Comparison of ENCODE assay signal across 28 cellular contexts in genomic region chr4:533318-534100, GRCh38. TPM values are rescaled to one million over a fixed set of nuclear protein-coding genes. Genes with fewer than 3 reads are reported as not detected.
DNase-seq lines count a peak whose midpoint lies in the region; ATAC-seq, FAIRE-seq and TF ChIP-seq lines count a peak whose summit lies in the region.
"Had no signal": no experiment of that assay in that cellular context is flagged by ENCODE, and none has a peak within 500 bp of the region (broad histone marks: within the 10 kb centered on the region; RNA-seq: fewer than 3 reads in every experiment).

No MANE protein-coding gene starts in this region.

- H2AK5ac ChIP-seq in neuronal stem cell (ENCODE audit: low read depth, low read length) = no peak overlapping the region

- H2AFZ ChIP-seq in HepG2 (ENCODE audit: low read length) (no peak overlapping the region), neuronal stem cell (ENCODE audit: low read length) (no peak overlapping the region)
- H2AFZ ChIP-seq: GM23248 had no signal

- H3K4me3 ChIP-seq in HepG2 (replicated peaks in 1 of 3; ENCODE audit: insufficient read depth in 1 of 3, low read depth in 2 of 3, low read length in 3 of 3) = no peak overlapping the region
- no peak overlapping the region for H3K4me3 ChIP-seq in right lobe of liver
- H3K4me3 ChIP-seq in neuronal stem cell (ENCODE audit: low read length in 2 of 2) = no peak overlapping the region
- no peak overlapping the region for H3K4me3 ChIP-seq in aorta (ENCODE audit: low read length in 2 of 2)
- H3K4me3 ChIP-seq in body of pancreas = no peak overlapping the region
- H3K4me3 ChIP-seq: BLaER1, GM23248 had no signal

- no peaks in the 10 kb centered on the region for H4K20me1 ChIP-seq in HepG2 (ENCODE audit: insufficient read depth, low read length)
- H4K20me1 ChIP-seq: BLaER1 had no signal

- H3K36me3 ChIP-seq in HepG2 (replicated peaks in 1 of 2; ENCODE audit: control insufficient read depth in 1 of 2, insufficient read depth in 2 of 2, low read length in 2 of 2) = peaks cover 21 to 50% of the 10 kb centered on the region in 2 experiments; a peak in 4 of 5 replicates
- peaks cover 0 to 22% (median 2%) of the 10 kb centered on the region in 4 donors for H3K36me3 ChIP-seq in right lobe of liver
- peaks cover 35 to 94% of the 10 kb centered on the region in 2 donors for H3K36me3 ChIP-seq in neuronal stem cell (replicated peaks in 1 of 2; ENCODE audit: control insufficient read depth in 2 of 2, insufficient read depth in 2 of 2, low read length in 2 of 2)
- H3K36me3 ChIP-seq in aorta (ENCODE audit: control insufficient read depth in 1 of 2, insufficient read depth in 2 of 2, low read length in 1 of 2) = peaks cover 0 to 8% of the 10 kb centered on the region in 2 donors
- peaks cover 4 to 5% of the 10 kb centered on the region in 2 donors for H3K36me3 ChIP-seq in body of pancreas (replicated peaks in 1 of 2; ENCODE audit: insufficient read depth in 1 of 2, low read depth in 2 of 2)

- no peak overlapping the region for H3K27ac Mint-ChIP-seq in stimulated activated naive B cell treated with anti-CD40 and anti-IgM and Interleukin-4, amounts not matched to agents 10 μg/mL and 1 μg/mL and 100 μg/mL, for 72 hours

- ATAC-seq in HepG2 = no peak
- no peak for ATAC-seq in right lobe of liver
- peak; percentile 19 for ATAC-seq in aorta (ENCODE audit: low FRiP score)
- ATAC-seq in HG02840 (IDR thresholded peaks at IDR 0.05; ENCODE audit: low FRiP score, unreplicated experiment) = no peak
- ATAC-seq in stimulated activated naive B cell treated with anti-CD40 and anti-IgM and Interleukin-4, amounts not matched to agents 10 μg/mL and 1 μg/mL and 100 μg/mL, for 72 hours (replicated peaks) = no peak
- no peak for ATAC-seq in body of pancreas

- no peak overlapping the region for H2BK12ac ChIP-seq in neuronal stem cell (ENCODE audit: low read length)

- H3K9ac ChIP-seq in HepG2 (ENCODE audit: insufficient read depth, low read depth, low read length) (no peak overlapping the region), neuronal stem cell (ENCODE audit: low read depth, low read length, poor library complexity) (peak overlapping the region; percentile 32)
- H3K9ac ChIP-seq: BLaER1, GM23248, SK-N-SH had no signal

- H3K9me3 ChIP-seq in HepG2 (ENCODE audit: low read length) (no peaks in the 10 kb centered on the region), right lobe of liver (no peaks in the 10 kb centered on the region), neuronal stem cell (replicated peaks in 1 of 2; ENCODE audit: control insufficient read depth in 2 of 2, insufficient read depth in 1 of 2, low read depth in 1 of 2, low read length in 2 of 2) (peaks cover 0 to 3% of the 10 kb centered on the region in 2 donors), aorta (ENCODE audit: control insufficient read depth, low read length) (no peaks in the 10 kb centered on the region), body of pancreas (no peaks in the 10 kb centered on the region)
- H3K9me3 ChIP-seq: BLaER1, SK-N-SH had no signal

- peaks cover 2% of the 10 kb centered on the region for H3K79me1 ChIP-seq in neuronal stem cell (ENCODE audit: low read depth, low read length)

- no peaks in the 10 kb centered on the region for H3K27me3 ChIP-seq in HepG2 (ENCODE audit: control insufficient read depth in 1 of 2, insufficient read depth in 2 of 2, low read length in 2 of 2)
- no peaks in the 10 kb centered on the region for H3K27me3 ChIP-seq in right lobe of liver
- H3K27me3 ChIP-seq in neuronal stem cell (ENCODE audit: control insufficient read depth in 3 of 3, insufficient read depth in 3 of 3, low read depth in 1 of 3, low read length in 3 of 3) = no peaks in the 10 kb centered on the region
- no peaks in the 10 kb centered on the region for H3K27me3 ChIP-seq in aorta (ENCODE audit: control insufficient read depth in 1 of 2, insufficient read depth in 2 of 2, low read length in 1 of 2)
- H3K27me3 ChIP-seq in body of pancreas = no peaks in the 10 kb centered on the region
- H3K27me3 ChIP-seq: BLaER1 had no signal

- no peak overlapping the region for H3K23ac ChIP-seq in neuronal stem cell (ENCODE audit: low read depth, low read length, poor library complexity)

- no peaks in the 10 kb centered on the region for H3K79me2 ChIP-seq in HepG2 (ENCODE audit: insufficient read depth, low read length)

- no peak overlapping the region for H4K8ac ChIP-seq in neuronal stem cell (ENCODE audit: low read depth, low read length)

- H2BK5ac ChIP-seq in neuronal stem cell (ENCODE audit: low read length) = no peak overlapping the region

- H3K4me1 ChIP-seq in HepG2 (ENCODE audit: insufficient read depth, low read length) (peaks cover 9% of the 10 kb centered on the region; the same call in 1 of the 2 replicates), right lobe of liver (no peaks in the 10 kb centered on the region), neuronal stem cell (ENCODE audit: control insufficient read depth in 2 of 2, insufficient read depth in 1 of 2, low read depth in 1 of 2, low read length in 2 of 2) (no peaks in the 10 kb centered on the region), aorta (ENCODE audit: control insufficient read depth in 1 of 2, insufficient read depth in 2 of 2, low read length in 2 of 2) (no peaks in the 10 kb centered on the region), body of pancreas (no peaks in the 10 kb centered on the region)
- H3K4me1 ChIP-seq: BLaER1 had no signal

- peaks cover 7 to 8% of the 10 kb centered on the region in 2 donors for H3K9me3 Mint-ChIP-seq in stimulated activated naive B cell treated with anti-CD40 and anti-IgM and Interleukin-4, amounts not matched to agents 10 μg/mL and 1 μg/mL and 100 μg/mL, for 72 hours

- H3K27me3 Mint-ChIP-seq in stimulated activated naive B cell treated with anti-CD40 and anti-IgM and Interleukin-4, amounts not matched to agents 10 μg/mL and 1 μg/mL and 100 μg/mL, for 72 hours = no peaks in the 10 kb centered on the region
- H3K27me3 Mint-ChIP-seq: CD4-positive, CD25-positive, alpha-beta regulatory T cell had no signal

- H3K14ac ChIP-seq in neuronal stem cell (ENCODE audit: low read length) = no peak overlapping the region

- no peak for FAIRE-seq in HepG2 (lab: Jason Lieb, UNC)
- FAIRE-seq: A204.1, D721Med, GM18507, HTR-8/SVneo had no signal

- H3K4me2 ChIP-seq in HepG2 (ENCODE audit: low read depth, low read length) = no peak overlapping the region
- H3K4me2 ChIP-seq in neuronal stem cell (ENCODE audit: insufficient read depth, low read length, poor library complexity, severe bottlenecking) = no peak overlapping the region
- H3K4me2 ChIP-seq: BLaER1, SK-N-SH had no signal

- H3K36me3 Mint-ChIP-seq in stimulated activated naive B cell treated with anti-CD40 and anti-IgM and Interleukin-4, amounts not matched to agents 10 μg/mL and 1 μg/mL and 100 μg/mL, for 72 hours = peaks cover 72 to 91% of the 10 kb centered on the region in 2 donors

- H2BK120ac ChIP-seq in neuronal stem cell (ENCODE audit: low read depth, low read length) = no peak overlapping the region

- POLR2A ChIA-PET in HepG2 (lab: Yijun Ruan, JAX) = no interaction called here

- CTCF ChIA-PET in HepG2 (lab: Yijun Ruan, JAX; ENCODE audit: low intra/inter-chr PET ratio, low total read pairs) = no interaction called here

- no peak overlapping the region for H3K27ac ChIP-seq in HepG2 (ENCODE audit: extremely low read length, insufficient read depth, low read length)
- H3K27ac ChIP-seq in right lobe of liver = no peak overlapping the region
- no peak overlapping the region for H3K27ac ChIP-seq in neuronal stem cell (replicated peaks; ENCODE audit: low read length)
- H3K27ac ChIP-seq in aorta (ENCODE audit: low read depth in 1 of 2, low read length in 2 of 2) = no peak overlapping the region
- no peak overlapping the region for H3K27ac ChIP-seq in body of pancreas
- H3K27ac ChIP-seq: BLaER1, GM23248, RWPE1 had no signal

- H3K4me3 Mint-ChIP-seq in stimulated activated naive B cell treated with anti-CD40 and anti-IgM and Interleukin-4, amounts not matched to agents 10 μg/mL and 1 μg/mL and 100 μg/mL, for 72 hours = no peak overlapping the region
- H3K4me3 Mint-ChIP-seq: CD4-positive, CD25-positive, alpha-beta regulatory T cell had no signal

- peaks cover 3 to 5% of the 10 kb centered on the region in 2 donors for H3K4me1 Mint-ChIP-seq in stimulated activated naive B cell treated with anti-CD40 and anti-IgM and Interleukin-4, amounts not matched to agents 10 μg/mL and 1 μg/mL and 100 μg/mL, for 72 hours

- H4K91ac ChIP-seq in neuronal stem cell (ENCODE audit: low read depth, low read length, poor library complexity) = no peak overlapping the region

- no TSS peak for BruUV-seq in HepG2 (replicated peaks; lab: Mats Ljungman, UMichigan)

- TF ChIP-seq EP300 in HepG2 (IDR thresholded peaks at IDR 0.05; ENCODE audit: low read depth in 2 of 2, low read length in 2 of 2) (no peak), HepG2 (CRISPR knock-in tag; IDR thresholded peaks at IDR 0.05; ENCODE audit: borderline replicate concordance) (no peak)

- no peak for TF ChIP-seq RAD21 in HepG2 (CRISPR knock-in tag; IDR thresholded peaks at IDR 0.05)

- no peak overlapping the region for H2BK15ac ChIP-seq in neuronal stem cell (ENCODE audit: low read length)

- TF ChIP-seq POLR2A in HepG2 (IDR thresholded peaks at IDR 0.05; ENCODE audit: insufficient read depth in 1 of 2, low read depth in 2 of 2, low read length in 2 of 2) (no peak), right lobe of liver (IDR thresholded peaks at IDR 0.05) (no peak), body of pancreas (IDR thresholded peaks at IDR 0.05) (no peak)

- in situ Hi-C loops in HepG2 (cut with HindIII; ENCODE audit: extremely low pct_ligation_motif_present, low pct_unique_long_range_greater_than_20kb) = no loop called here

- no peak overlapping the region for H3K4ac ChIP-seq in neuronal stem cell (ENCODE audit: low read length)

- no peak overlapping the region for H3K18ac ChIP-seq in neuronal stem cell (ENCODE audit: low read length)

- DNase-seq in HepG2 (ENCODE audit: low spot score) (no peak), right lobe of liver (no peak), islet precursor cell (peak; percentile 47), neuronal stem cell (ENCODE audit: low spot score) (no peak), aorta (no peak), body of pancreas (no peak)
- DNase-seq in stimulated activated naive B cell treated with anti-CD40 and anti-IgM and Interleukin-4, amounts not matched to agents 10 μg/mL and 1 μg/mL and 100 μg/mL, for 72 hours = no peak
- DNase-seq: CD4-positive, CD25-positive, alpha-beta regulatory T cell; KBM-7; MV-4-11; NCI-H1105; NCI-H1436 treated with DMSO at 0.1 percent for 48 hours; NCI-H187 treated with DMSO at 0.1 percent for 48 hours; NCI-H524 treated with DMSO at 0.1 percent for 48 hours; NCI-H774; SIG-M5 had no signal

- intact Hi-C loops in HepG2 (cut with micrococcal nuclease; ENCODE audit: unreplicated experiment) (no loop called here), right lobe of liver (cut with DNase I) (no loop called here), aorta (cut with DNase I) (no loop called here), body of pancreas (cut with DNase I) (no loop called here)

- TF ChIP-seq CTCF in HepG2 (CRISPR knock-in tag; IDR thresholded peaks at IDR 0.05) = no peak
- no peak for TF ChIP-seq CTCF in right lobe of liver (IDR thresholded peaks at IDR 0.05)
- no peak for TF ChIP-seq CTCF in body of pancreas (IDR thresholded peaks at IDR 0.05)

- WGBS in HepG2 (ENCODE audit: low lambda C conversion rate) = 97% methylated on average over 24 of the region's 36 CpGs
- 100% methylated on average over 6 of the region's 36 CpGs for WGBS in right lobe of liver (ENCODE audit: insufficient coverage, low coverage, low lambda C conversion rate, missing lambda C conversion rate)
- no CpG with 5 or more reads among the region's 36 CpGs for WGBS in neuronal stem cell (ENCODE audit: extremely low coverage in 2 of 2, insufficient read length in 2 of 2, insufficient replicate concordance in 1 of 2), 2 donors
- WGBS in aorta, 2 donors = 96 to 97% methylated on average over 36 of the region's 36 CpGs
- 91 to 96% methylated on average over 28 to 29 of the region's 36 CpGs for WGBS in body of pancreas, 2 donors

RNA-seq across cellular contexts. Expression of gene PIGG, which starts 34.5 kb away (rescaled TPM):
- 15.2 and 34.4 TPM in 2 replicates for total RNA-seq in HepG2 (2016; rRNA removed; fragmentation: Illumina TruSeq; extraction: Trizol)
- total RNA-seq in HepG2 (2016; cell fraction: cytosol; rRNA removed; fragmentation: Illumina TruSeq; extraction: Trizol; ENCODE audit: low read depth) = 7.6 and 8.9 TPM in 2 replicates
- 13.6 and 34.0 TPM in 2 replicates for total RNA-seq in HepG2 (2016; cell fraction: insoluble cytoplasmic fraction; rRNA removed; fragmentation: Illumina TruSeq; extraction: Trizol)
- 11.8 and 14.1 TPM in 2 replicates for total RNA-seq in HepG2 (2016; cell fraction: membrane; rRNA removed; fragmentation: Illumina TruSeq; extraction: Trizol)
- 49.2 and 56.6 TPM in 2 replicates for total RNA-seq in HepG2 (2016; cell fraction: nucleus; rRNA removed; fragmentation: Illumina TruSeq; extraction: Trizol)
- polyA plus RNA-seq in HepG2 (2011; rRNA removed) = 48.9 and 49.7 TPM in 2 replicates
- 22.7 and 24.8 TPM in 2 replicates for polyA plus RNA-seq in HepG2 (2011; cell fraction: cytosol; rRNA removed)
- 174 and 175 TPM in 2 replicates for polyA plus RNA-seq in HepG2 (2011; cell fraction: nucleus; rRNA removed)
- 26.4 and 37.4 TPM in 2 replicates for polyA plus RNA-seq in HepG2 (2012)
- polyA plus RNA-seq in HepG2 (2016; cell fraction: cytosol; fragmentation: Illumina TruSeq; extraction: Trizol; ENCODE audit: low read depth) = 3.8 and 4.2 TPM in 2 replicates
- 10.8 and 13.5 TPM in 2 replicates for polyA plus RNA-seq in HepG2 (2016; cell fraction: insoluble cytoplasmic fraction; fragmentation: Illumina TruSeq; extraction: Trizol; ENCODE audit: low read depth)
- 7.6 and 7.7 TPM in 2 replicates for polyA plus RNA-seq in HepG2 (2016; cell fraction: membrane; fragmentation: Illumina TruSeq; extraction: Trizol; ENCODE audit: low read depth)
- polyA plus RNA-seq in HepG2 (2016; cell fraction: nucleus; fragmentation: Illumina TruSeq; extraction: Trizol; ENCODE audit: insufficient read depth, low read depth) = 84.5 and 84.7 TPM in 2 replicates
- polyA minus RNA-seq in HepG2 (2011; rRNA and poly(A)+ RNA removed; ENCODE audit: low replicate concordance) = 58.1 and 71.6 TPM in 2 replicates
- polyA minus RNA-seq in HepG2 (2011; cell fraction: cytosol; rRNA and poly(A)+ RNA removed) = 14.6 and 15.7 TPM in 2 replicates
- 111 and 114 TPM in 2 replicates for polyA minus RNA-seq in HepG2 (2011; cell fraction: nucleus; rRNA and poly(A)+ RNA removed)
- total RNA-seq in right lobe of liver = 10 to 100 TPM; 16.4 to 23.1 (median 19.9) TPM
- 21.5 TPM for polyA plus RNA-seq in neuronal stem cell (2013, experiment 1 of 2)
- polyA plus RNA-seq in neuronal stem cell (2013, experiment 2 of 2) = 22.0 TPM
- total RNA-seq in aorta = 10 to 100 TPM; 45.3 to 72.1 TPM
- polyA plus RNA-seq in aorta = 10 to 100 TPM; 13.4 to 45.1 TPM
- 10 to 100 TPM; 53.4 to 66.4 TPM for total RNA-seq in body of pancreas

RNA-seq across cellular contexts. Expression of gene ZNF721, which starts 34.6 kb away (rescaled TPM):
- total RNA-seq in HepG2 (2016; rRNA removed; fragmentation: Illumina TruSeq; extraction: Trizol) (22.1 and 30.8 TPM in 2 replicates), right lobe of liver (10 to 100 TPM in 3 of 6 experiments, 1 to 10 TPM in 3; 7.1 to 12.7 (median 10.0) TPM), aorta (10 to 100 TPM; 26.4 to 33.7 TPM), body of pancreas (10 to 100 TPM; 23.1 to 42.5 TPM)
- total RNA-seq in HepG2 (2016; cell fraction: cytosol; rRNA removed; fragmentation: Illumina TruSeq; extraction: Trizol; ENCODE audit: low read depth) = 5.8 and 6.7 TPM in 2 replicates
- total RNA-seq in HepG2 (2016; cell fraction: insoluble cytoplasmic fraction; rRNA removed; fragmentation: Illumina TruSeq; extraction: Trizol) = 19.8 and 25.5 TPM in 2 replicates
- 9.7 and 10.0 TPM in 2 replicates for total RNA-seq in HepG2 (2016; cell fraction: membrane; rRNA removed; fragmentation: Illumina TruSeq; extraction: Trizol)
- 52.2 and 56.6 TPM in 2 replicates for total RNA-seq in HepG2 (2016; cell fraction: nucleus; rRNA removed; fragmentation: Illumina TruSeq; extraction: Trizol)
- polyA plus RNA-seq in HepG2 (2011; rRNA removed) (7.3 and 8.5 TPM in 2 replicates), aorta (10 to 100 TPM; 13.6 to 13.9 TPM)
- polyA plus RNA-seq in HepG2 (2011; cell fraction: cytosol; rRNA removed) = 4.1 and 5.4 TPM in 2 replicates
- polyA plus RNA-seq in HepG2 (2011; cell fraction: nucleus; rRNA removed) = 9.3 and 11.0 TPM in 2 replicates
- polyA plus RNA-seq in HepG2 (2012) = 15.8 and 19.1 TPM in 2 replicates
- 3.4 and 4.8 TPM in 2 replicates for polyA plus RNA-seq in HepG2 (2016; cell fraction: cytosol; fragmentation: Illumina TruSeq; extraction: Trizol; ENCODE audit: low read depth)
- 17.6 and 19.7 TPM in 2 replicates for polyA plus RNA-seq in HepG2 (2016; cell fraction: insoluble cytoplasmic fraction; fragmentation: Illumina TruSeq; extraction: Trizol; ENCODE audit: low read depth)
- polyA plus RNA-seq in HepG2 (2016; cell fraction: membrane; fragmentation: Illumina TruSeq; extraction: Trizol; ENCODE audit: low read depth) = 3.4 and 3.9 TPM in 2 replicates
- polyA plus RNA-seq in HepG2 (2016; cell fraction: nucleus; fragmentation: Illumina TruSeq; extraction: Trizol; ENCODE audit: insufficient read depth, low read depth) = 46.6 and 52.5 TPM in 2 replicates
- 9.2 and 12.5 TPM in 2 replicates for polyA minus RNA-seq in HepG2 (2011; rRNA and poly(A)+ RNA removed; ENCODE audit: low replicate concordance)
- 8.0 and 10.3 TPM in 2 replicates for polyA minus RNA-seq in HepG2 (2011; cell fraction: cytosol; rRNA and poly(A)+ RNA removed)
- 63.2 and 68.8 TPM in 2 replicates for polyA minus RNA-seq in HepG2 (2011; cell fraction: nucleus; rRNA and poly(A)+ RNA removed)
- polyA plus RNA-seq in neuronal stem cell (2013, experiment 1 of 2) = 25.8 TPM
- 28.1 TPM for polyA plus RNA-seq in neuronal stem cell (2013, experiment 2 of 2)

RNA-seq across cellular contexts. Expression of gene TMEM271, which starts 42.6 kb away (rescaled TPM):
- total RNA-seq in HepG2 (2016; rRNA removed; fragmentation: Illumina TruSeq; extraction: Trizol) (not detected in 2 replicates), right lobe of liver (not detected), aorta (not detected), body of pancreas (not detected)
- not detected in 2 replicates for total RNA-seq in HepG2 (2016; cell fraction: cytosol; rRNA removed; fragmentation: Illumina TruSeq; extraction: Trizol; ENCODE audit: low read depth)
- not detected in 2 replicates for total RNA-seq in HepG2 (2016; cell fraction: insoluble cytoplasmic fraction; rRNA removed; fragmentation: Illumina TruSeq; extraction: Trizol)
- total RNA-seq in HepG2 (2016; cell fraction: membrane; rRNA removed; fragmentation: Illumina TruSeq; extraction: Trizol) = not detected in 2 replicates
- total RNA-seq in HepG2 (2016; cell fraction: nucleus; rRNA removed; fragmentation: Illumina TruSeq; extraction: Trizol) = not detected in 2 replicates
- polyA plus RNA-seq in HepG2 (2011; rRNA removed) (not detected in 2 replicates), aorta (not detected)
- polyA plus RNA-seq in HepG2 (2011; cell fraction: cytosol; rRNA removed) = 0.04 TPM in 1 of 2 replicates, not detected in the other
- polyA plus RNA-seq in HepG2 (2011; cell fraction: nucleus; rRNA removed) = not detected in 2 replicates
- polyA plus RNA-seq in HepG2 (2012) = 0.05 TPM in 1 of 2 replicates, not detected in the other
- not detected in 2 replicates for polyA plus RNA-seq in HepG2 (2016; cell fraction: cytosol; fragmentation: Illumina TruSeq; extraction: Trizol; ENCODE audit: low read depth)
- polyA plus RNA-seq in HepG2 (2016; cell fraction: insoluble cytoplasmic fraction; fragmentation: Illumina TruSeq; extraction: Trizol; ENCODE audit: low read depth) = not detected in 2 replicates
- not detected in 2 replicates for polyA plus RNA-seq in HepG2 (2016; cell fraction: membrane; fragmentation: Illumina TruSeq; extraction: Trizol; ENCODE audit: low read depth)
- not detected in 2 replicates for polyA plus RNA-seq in HepG2 (2016; cell fraction: nucleus; fragmentation: Illumina TruSeq; extraction: Trizol; ENCODE audit: insufficient read depth, low read depth)
- polyA minus RNA-seq in HepG2 (2011; rRNA and poly(A)+ RNA removed; ENCODE audit: low replicate concordance) = not detected in 2 replicates
- not detected in 2 replicates for polyA minus RNA-seq in HepG2 (2011; cell fraction: cytosol; rRNA and poly(A)+ RNA removed)
- not detected in 2 replicates for polyA minus RNA-seq in HepG2 (2011; cell fraction: nucleus; rRNA and poly(A)+ RNA removed)
- polyA plus RNA-seq in neuronal stem cell (2013, experiment 1 of 2) = not detected
- polyA plus RNA-seq in neuronal stem cell (2013, experiment 2 of 2) = not detected
- total RNA-seq: CD4-positive, CD25-positive, alpha-beta regulatory T cell; GM23248; LHCN-M2; MCF 10A had no signal
- polyA plus RNA-seq: AG04450; CD4-positive, CD25-positive, alpha-beta regulatory T cell; GM23248; SK-N-SH had no signal
